Comparison of ENCODE assay signal across 24 cellular contexts in the genomic region with DNA sequence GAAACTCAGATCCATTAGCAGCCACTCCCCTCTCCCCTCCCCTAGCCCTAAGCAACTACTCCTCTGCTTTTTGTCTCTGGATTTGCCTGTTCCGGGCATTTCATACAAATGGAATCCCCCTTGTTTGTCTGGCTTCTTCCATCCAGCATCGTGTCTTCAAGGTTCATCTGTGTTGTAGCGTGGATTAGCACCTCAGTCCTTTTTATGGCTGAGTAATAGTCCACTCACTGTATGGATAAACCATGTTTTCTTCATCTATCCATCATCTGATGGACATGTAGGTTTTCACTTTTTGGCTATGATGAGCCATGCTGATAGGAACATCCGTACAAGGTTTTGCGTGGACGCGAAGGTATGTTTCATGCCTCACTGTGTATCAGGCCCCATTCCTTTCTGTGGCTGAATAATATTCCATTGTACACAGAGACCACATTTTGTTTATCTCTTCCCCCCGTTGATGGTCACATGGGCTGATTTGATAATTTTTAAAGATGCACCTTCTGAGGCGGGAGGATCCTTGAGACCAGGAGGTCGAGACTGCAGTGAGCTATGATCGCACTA. TPM values are rescaled to one million over a fixed set of nuclear protein-coding genes. Genes with fewer than 3 reads are reported as not detected.
A peak's percentile ranks its signal among the peaks of the same experiment; 100 is the strongest.
DNase-seq lines count a peak whose midpoint lies in the region; ATAC-seq, FAIRE-seq and TF ChIP-seq lines count a peak whose summit lies in the region.
"Had no signal": no experiment of that assay in that cellular context is flagged by ENCODE, and none has a peak within 500 bp of the region (broad histone marks: within the 10 kb centered on the region; RNA-seq: fewer than 3 reads in every experiment).

No MANE protein-coding gene starts in this region.

- TF ChIP-seq RAD21 in K562 (CRISPR knock-in tag; conservative IDR thresholded peaks at IDR 0.05 in 1 of 2, IDR thresholded peaks at IDR 0.05 in 1 of 2): no peak

- no peak for TF ChIP-seq POLR2A in GM12891 (IDR thresholded peaks at IDR 0.05; ENCODE audit: low read depth, low read length)
- no peak; the same call in 1 of the 2 replicates for TF ChIP-seq POLR2A in K562 (conservative IDR thresholded peaks at IDR 0.05)
- no peak for TF ChIP-seq POLR2A in sigmoid colon (IDR thresholded peaks at IDR 0.05)
- no peak for TF ChIP-seq POLR2A in transverse colon (IDR thresholded peaks at IDR 0.05)

- 68% methylated on average over 10 of the region's 11 CpGs for WGBS in K562 (ENCODE audit: insufficient coverage, low coverage, missing lambda C conversion rate)
- 89 to 94% methylated on average over 11 of the region's 11 CpGs for WGBS in sigmoid colon, 2 donors
- WGBS in transverse colon (ENCODE audit: low coverage in 1 of 2), 2 donors: 92 to 93% methylated on average over 3 to 11 of the region's 11 CpGs

- no peak overlapping the region for H3K4me3 ChIP-seq in K562
- no peak overlapping the region for H3K4me3 ChIP-seq in sigmoid colon
- H3K4me3 ChIP-seq in transverse colon: no peak overlapping the region
- H3K4me3 ChIP-seq in osteoblast (ENCODE audit: insufficient read depth, low read length): no peak overlapping the region
- H3K4me3 ChIP-seq: GM12878, MG63, Peyer's patch, SK-N-MC had no signal

- no peak for TF ChIP-seq EP300 in K562 (IDR thresholded peaks at IDR 0.05; ENCODE audit: low read length)
- TF ChIP-seq EP300 in sigmoid colon (IDR thresholded peaks at IDR 0.05): no peak
- no peak for TF ChIP-seq EP300 in transverse colon (IDR thresholded peaks at IDR 0.05; ENCODE audit: low read depth)

- no peaks in the 10 kb centered on the region for H3K9me3 Mint-ChIP-seq in immature natural killer cell
- H3K9me3 Mint-ChIP-seq: CD4-positive, alpha-beta memory T cell had no signal

- H3K9me1 ChIP-seq in K562 (ENCODE audit: control insufficient read depth, insufficient read depth, low read length): peaks cover 32% of the 10 kb centered on the region

- H3K4me1 ChIP-seq in K562 (replicated peaks in 1 of 2; ENCODE audit: control insufficient read depth in 2 of 2, insufficient read depth in 2 of 2, low read length in 2 of 2) (peaks cover 86 to 92% of the 10 kb centered on the region in 2 experiments), sigmoid colon (peaks cover 0 to 93% (median 83%) of the 10 kb centered on the region in 4 donors), transverse colon (peaks cover 32 to 72% (median 51%) of the 10 kb centered on the region in 4 donors), osteoblast (ENCODE audit: insufficient read depth, low read length) (no peaks in the 10 kb centered on the region)

- ATAC-seq in K562: no peak
- ATAC-seq: GM12878 had no signal

- peaks cover 98% of the 10 kb centered on the region for H3K79me2 ChIP-seq in K562 (ENCODE audit: control insufficient read depth, insufficient read depth, low read length)
- H3K79me2 ChIP-seq in osteoblast (ENCODE audit: insufficient read depth, low read length): peaks cover 82% of the 10 kb centered on the region

- H3K27me3 ChIP-seq in K562 (ENCODE audit: control insufficient read depth in 2 of 2, insufficient read depth in 2 of 2, low read length in 2 of 2): no peaks in the 10 kb centered on the region
- H3K27me3 ChIP-seq in sigmoid colon: no peaks in the 10 kb centered on the region
- H3K27me3 ChIP-seq in transverse colon: no peaks in the 10 kb centered on the region
- no peaks in the 10 kb centered on the region for H3K27me3 ChIP-seq in osteoblast (ENCODE audit: insufficient read depth, low read length)
- H3K27me3 ChIP-seq: MG63, Peyer's patch had no signal

- TF ChIP-seq CTCF in K562 (IDR thresholded peaks at IDR 0.05 in 2 of 3, conservative IDR thresholded peaks at IDR 0.05 in 1 of 3; ENCODE audit: insufficient read depth in 2 of 3, low read depth in 1 of 3, low read length in 3 of 3): no peak
- no peak for TF ChIP-seq CTCF in sigmoid colon (IDR thresholded peaks at IDR 0.05)
- no peak for TF ChIP-seq CTCF in transverse colon (IDR thresholded peaks at IDR 0.05)
- TF ChIP-seq CTCF in osteoblast (IDR thresholded peaks at IDR 0.05; ENCODE audit: extremely low read depth, low read depth, low read length): no peak

- peaks cover 78 to 82% of the 10 kb centered on the region in 2 donors for H3K4me1 Mint-ChIP-seq in immature natural killer cell

- H2AFZ ChIP-seq in K562 (ENCODE audit: low read depth, low read length) (no peak overlapping the region), osteoblast (ENCODE audit: low read length) (no peak overlapping the region)

- no peak overlapping the region for H3K9ac ChIP-seq in K562 (ENCODE audit: insufficient read depth in 1 of 2, low read depth in 2 of 2, low read length in 2 of 2)

- H3K4me2 ChIP-seq in K562 (ENCODE audit: insufficient read depth, low read length): no peak overlapping the region
- H3K4me2 ChIP-seq in osteoblast (ENCODE audit: insufficient read depth, low read length): no peak overlapping the region

- peaks cover 92% of the 10 kb centered on the region for H4K20me1 ChIP-seq in K562 (replicated peaks; ENCODE audit: control insufficient read depth, insufficient read depth, low read length)
- peaks cover 88% of the 10 kb centered on the region for H4K20me1 ChIP-seq in osteoblast (ENCODE audit: insufficient read depth, low read length)

- in situ Hi-C loops in K562 (cut with MboI) (no loop called here), transverse colon (cut with MboI; ENCODE audit: low pct_ligation_motif_present in 1 of 4, low pct_unique_long_range_greater_than_20kb in 1 of 4, low sequenced_read_pairs in 3 of 4) (loop anchor here in 3 of 4 donors (10.0 to 25.0 kb wide), 3 partner anchors 49 to 189 kb away; no protein-coding TSS in a partner anchor)

- H3K27ac ChIP-seq in K562 (ENCODE audit: extremely low read depth, low read depth, low read length) (no peak overlapping the region), sigmoid colon (peak overlapping the region in 3 of 4 donors; percentile 82 to 85 (median 84)), transverse colon (peak overlapping the region in 1 of 4 donors; percentile 1), osteoblast (ENCODE audit: low read depth, low read length) (no peak overlapping the region)
- H3K27ac ChIP-seq: Peyer's patch, SK-N-MC had no signal

- BruUV-seq in K562 (replicated peaks; lab: Mats Ljungman, UMichigan): no TSS peak

- peak overlapping the region; percentile 17 to 69 (median 58) for H3K27ac Mint-ChIP-seq in immature natural killer cell

- FAIRE-seq in GM12891 (lab: Jason Lieb, UNC): peak; percentile 28
- peak; percentile 74 for FAIRE-seq in K562 (lab: Jason Lieb, UNC)
- FAIRE-seq in frontal cortex (lab: Jason Lieb, UNC): no peak
- FAIRE-seq: A204.1, G401.6, GM12878, H54 had no signal

- H3K36me3 Mint-ChIP-seq in immature natural killer cell: no peaks in the 10 kb centered on the region
- H3K36me3 Mint-ChIP-seq: CD4-positive, alpha-beta memory T cell had no signal

- peaks cover 2% of the 10 kb centered on the region; the same call in 1 of the 2 replicates for H3K9me3 ChIP-seq in K562 (replicated peaks; ENCODE audit: control insufficient read depth, insufficient read depth, low read depth, low read length)
- no peaks in the 10 kb centered on the region for H3K9me3 ChIP-seq in sigmoid colon
- H3K9me3 ChIP-seq in transverse colon: no peaks in the 10 kb centered on the region
- no peaks in the 10 kb centered on the region for H3K9me3 ChIP-seq in osteoblast (ENCODE audit: low read depth, low read length)
- H3K9me3 ChIP-seq: MG63, Peyer's patch had no signal

- CTCF ChIA-PET in K562 (lab: Yijun Ruan, JAX; ENCODE audit: low intra/inter-chr PET ratio): no interaction called here

- H3K4me3 Mint-ChIP-seq in immature natural killer cell: peak overlapping the region in 2 of 5 donors; percentile 2 to 35

- DNase-seq in GM12891 (ENCODE audit: insufficient read length, low spot score) (no peak), K562 (ENCODE audit: extremely low read depth in 1 of 4, low spot score in 3 of 4) (no peak), immature natural killer cell (no peak), sigmoid colon (no peak), frontal cortex (ENCODE audit: low spot score in 2 of 2) (no peak), transverse colon (no peak), osteoblast (ENCODE audit: insufficient read length, low spot score, missing footprints) (no peak)
- DNase-seq: C1 segment of cervical spinal cord; CD4-positive, alpha-beta memory T cell; COR-L47; DMS53; KG1; MG63; NCI-H1694; NCI-H2081; NCI-H2227 treated with DMSO at 0.1 percent for 48 hours; NCI-H526 treated with DMSO at 0.1 percent for 48 hours; Peyer's patch; SIG-M5 had no signal

- H3K27me3 Mint-ChIP-seq in immature natural killer cell (ENCODE audit: low read depth in 3 of 3): peaks cover 10 to 40% (median 20%) of the 10 kb centered on the region in 3 donors
- H3K27me3 Mint-ChIP-seq: CD4-positive, alpha-beta memory T cell had no signal

- POLR2A ChIA-PET in K562 (lab: Yijun Ruan, JAX): interaction anchor here (1.0 to 1.2 kb wide), 2 partner anchors 19 to 30 kb away, joined by 3 read pairs; no protein-coding TSS in a partner anchor

- intact Hi-C loops in K562 (cut with micrococcal nuclease): no loop called here
- intact Hi-C loops in sigmoid colon (cut with DNase I): no loop called here
- intact Hi-C loops in transverse colon (cut with DNase I; ENCODE audit: low total_unique reads): no loop called here

- H3K36me3 ChIP-seq in K562 (ENCODE audit: control insufficient read depth, insufficient read depth, low read length) (peaks cover 58% of the 10 kb centered on the region), sigmoid colon (no peaks in the 10 kb centered on the region), transverse colon (no peaks in the 10 kb centered on the region), osteoblast (ENCODE audit: insufficient read depth, low read length) (peaks cover 4% of the 10 kb centered on the region)
- H3K36me3 ChIP-seq: MG63, Peyer's patch had no signal

RNA-seq across cellular contexts. Expression of gene GSE1, which starts 8.9 kb away (rescaled TPM):
- 18.7 TPM for polyA plus RNA-seq in GM12891 (2012; ENCODE audit: low read depth, missing spikeins)
- total RNA-seq in K562 (2011; cell fraction: chromatin; rRNA removed; ENCODE audit: low replicate concordance): 692 and 1,066 TPM in 2 replicates
- 409 and 435 TPM in 2 replicates for total RNA-seq in K562 (2011; cell fraction: nucleolus; rRNA removed)
- 438 and 467 TPM in 2 replicates for total RNA-seq in K562 (2011; cell fraction: nucleoplasm; rRNA removed)
- total RNA-seq in K562 (2014; rRNA removed) (89.1 and 104 TPM in 2 replicates), K562 (2014; rRNA removed; fragmentation: Illumina TruSeq; extraction: Trizol) (40.9 and 41.8 TPM in 2 replicates), K562 (2015; rRNA removed; fragmentation: Illumina TruSeq; extraction: Trizol) (57.9 and 60.6 TPM in 2 replicates), K562 (2021) (208 and 244 TPM in 2 replicates), sigmoid colon (10 to 100 TPM; 30.8 to 76.7 (median 47.3) TPM), frontal cortex (13.9 TPM), transverse colon (100 to 1,000 TPM; 100 to 139 (median 120) TPM), osteoblast (49.6 and 55.7 TPM in 2 replicates)
- polyA plus RNA-seq in K562 (2011; rRNA removed) (54.2 and 64.0 TPM in 2 replicates), K562 (2014; fragmentation: Illumina TruSeq; extraction: Trizol) (116 and 138 TPM in 2 replicates), K562 (2014; fragmentation: Nextera tagmentation; extraction: Ambion mirVana) (10 to 100 TPM; 12.2 to 15.8 TPM), K562 (2014; rRNA removed) (101 and 116 TPM in 2 replicates), immature natural killer cell (1 to 10 TPM in 2 of 3 donors, under 1 TPM in 1; 0.15 to 9.4 (median 2.9) TPM), sigmoid colon (10 to 100 TPM; 12.0 to 49.5 (median 19.4) TPM)
- 54.1 and 55.3 TPM in 2 replicates for polyA plus RNA-seq in K562 (2011; cell fraction: cytosol; rRNA removed)
- 210 and 277 TPM in 2 replicates for polyA plus RNA-seq in K562 (2011; cell fraction: nucleus; rRNA removed)
- 113 and 125 TPM in 2 replicates for polyA plus RNA-seq in K562 (2012)
- 61.1 and 68.8 TPM in 2 replicates for polyA minus RNA-seq in K562 (2011; rRNA and poly(A)+ RNA removed)
- 106 and 121 TPM in 2 replicates for polyA minus RNA-seq in K562 (2011; cell fraction: cytosol; rRNA and poly(A)+ RNA removed)
- polyA minus RNA-seq in K562 (2011; cell fraction: nucleus; rRNA and poly(A)+ RNA removed): 117 and 133 TPM in 2 replicates

Comparison
In these comparisons a context has a peak if more than half of its experiments do, and no peak if none do; other contexts are left out.
1. H3K27ac ChIP-seq: peak in sigmoid colon (3 of 4); none in K562 (single experiment) and osteoblast (single experiment).